1 cellular context compared by ENCODE assay signal in the genomic region with DNA sequence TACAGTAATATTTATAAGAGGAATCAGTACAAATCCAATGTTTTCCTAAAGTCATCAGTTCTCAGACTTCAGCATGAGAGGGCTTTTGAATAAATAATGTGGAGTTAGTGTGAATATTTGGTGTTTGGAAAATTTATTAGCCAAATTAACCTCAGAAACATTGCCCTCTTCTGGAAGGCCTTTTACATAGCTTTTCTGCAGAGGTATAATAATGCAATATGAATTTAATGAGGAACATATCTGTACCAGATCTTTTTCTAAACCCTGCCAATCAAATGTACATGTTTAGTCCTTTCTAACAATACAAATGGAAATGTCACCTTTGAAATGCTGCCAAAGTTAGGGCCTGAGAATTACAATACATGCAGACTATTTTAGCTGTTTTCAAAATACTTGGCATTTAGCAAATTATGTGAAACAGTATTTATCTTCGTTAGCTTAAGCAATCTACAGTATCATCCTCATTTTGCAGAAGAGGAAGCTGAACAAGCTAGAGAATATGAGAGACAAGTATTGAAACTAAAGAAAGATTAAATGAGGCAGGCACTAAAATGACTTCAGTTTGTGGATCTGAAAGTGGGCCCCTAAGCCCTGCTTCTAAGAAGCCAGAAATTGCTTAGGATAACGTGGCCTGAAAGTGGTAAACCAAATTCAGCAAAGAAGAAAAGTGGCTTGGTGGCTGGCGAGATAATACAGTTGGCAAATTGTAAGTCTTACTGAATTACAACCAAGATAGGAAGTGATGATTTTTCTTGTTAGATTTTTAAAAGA.
TF ChIP-seq lines count a peak whose summit lies in the region.

No MANE protein-coding gene starts in this region.

TF ChIP-seq in K562, 482 proteins besides CTCF, POLR2A, EP300 and RAD21 (continued from another document):
- TF ChIP-seq, protein P1, sequence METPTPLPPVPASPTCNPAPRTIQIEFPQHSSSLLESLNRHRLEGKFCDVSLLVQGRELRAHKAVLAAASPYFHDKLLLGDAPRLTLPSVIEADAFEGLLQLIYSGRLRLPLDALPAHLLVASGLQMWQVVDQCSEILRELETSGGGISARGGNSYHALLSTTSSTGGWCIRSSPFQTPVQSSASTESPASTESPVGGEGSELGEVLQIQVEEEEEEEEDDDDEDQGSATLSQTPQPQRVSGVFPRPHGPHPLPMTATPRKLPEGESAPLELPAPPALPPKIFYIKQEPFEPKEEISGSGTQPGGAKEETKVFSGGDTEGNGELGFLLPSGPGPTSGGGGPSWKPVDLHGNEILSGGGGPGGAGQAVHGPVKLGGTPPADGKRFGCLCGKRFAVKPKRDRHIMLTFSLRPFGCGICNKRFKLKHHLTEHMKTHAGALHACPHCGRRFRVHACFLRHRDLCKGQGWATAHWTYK (CRISPR knock-in tag; IDR thresholded peaks at IDR 0.05): 0 out of 2 replicates have a peak, but pooled peaks have one; percentile 18
- no peak for TF ChIP-seq POLR3G (IDR thresholded peaks at IDR 0.05; ENCODE audit: extremely low read depth, insufficient read length, insufficient replicate concordance)
